ENCODE assay signal across 8 cellular contexts in genomic region chr14:70907996-70908917, GRCh38. TPM values are rescaled to one million over a fixed set of nuclear protein-coding genes. Genes with fewer than 3 reads are reported as not detected.
A peak's percentile ranks its signal among the peaks of the same experiment; 100 is the strongest.
DNase-seq lines count a peak whose midpoint lies in the region; ATAC-seq and TF ChIP-seq lines count a peak whose summit lies in the region.

No MANE protein-coding gene starts in this region.

- H3K4me3 ChIP-seq in A673 (ENCODE audit: low read depth, low read length, poor library complexity, severe bottlenecking) (peak overlapping the region; percentile 93), PC-3 (ENCODE audit: low read length) (peak overlapping the region; percentile 76)

- H3K9me2 ChIP-seq in PC-3 (replicated peaks; ENCODE audit: low read length), result no peaks in the 10 kb centered on the region

- H3K4me3 Mint-ChIP-seq in naive thymus-derived CD8-positive, alpha-beta T cell, result peak overlapping the region; percentile 90 to 99 (median 94)

- no peaks in the 10 kb centered on the region for H3F3A ChIP-seq in PC-3 (ENCODE audit: low read length, unreplicated experiment)

- peaks cover 40% of the 10 kb centered on the region for H4K20me1 ChIP-seq in PC-3 (ENCODE audit: low read length)

- peak; percentile 51 for DNase-seq in A673 (ENCODE audit: low spot score)
- DNase-seq in PC-3, result peak; percentile 59
- DNase-seq in activated gamma-delta T cell (lab: John Stamatoyannopoulos, UW), result peak; percentile 47
- peak; percentile 54 for DNase-seq in fibroblast of the conjunctiva (ENCODE audit: low read depth)
- DNase-seq in naive thymus-derived CD8-positive, alpha-beta T cell, result peak; percentile 16 to 67 (median 58)

- H3K36me3 ChIP-seq in A673 (ENCODE audit: insufficient read depth, low read length, poor library complexity, severe bottlenecking) (no peaks in the 10 kb centered on the region), PC-3 (ENCODE audit: low read depth, low read length) (no peaks in the 10 kb centered on the region)

- H3K27me3 Mint-ChIP-seq in naive thymus-derived CD8-positive, alpha-beta T cell, result no peaks in the 10 kb centered on the region

- peak overlapping the region; percentile 48 for H2AFZ ChIP-seq in PC-3 (ENCODE audit: low read length)

- peaks cover 51% of the 10 kb centered on the region for H3K79me2 ChIP-seq in PC-3 (ENCODE audit: low read length)

- no peaks in the 10 kb centered on the region for H3K36me3 Mint-ChIP-seq in naive thymus-derived CD8-positive, alpha-beta T cell

- BruUV-seq in A673 (replicated peaks; lab: Mats Ljungman, UMichigan) (no TSS peak), PC-3 (replicated peaks; lab: Mats Ljungman, UMichigan) (no TSS peak)

- H3K9me3 ChIP-seq in A673 (ENCODE audit: low read depth, low read length, poor library complexity, severe bottlenecking) (no peaks in the 10 kb centered on the region), PC-3 (ENCODE audit: low read length) (no peaks in the 10 kb centered on the region)

- no peaks in the 10 kb centered on the region for H3K9me3 Mint-ChIP-seq in naive thymus-derived CD8-positive, alpha-beta T cell

- H3K4me2 ChIP-seq in PC-3 (ENCODE audit: low read length), result peak overlapping the region; percentile 82

- intact Hi-C loops in A673 (cut with micrococcal nuclease; ENCODE audit: unreplicated experiment), result loop anchor here (2.0 to 5.0 kb wide), 4 partner anchors 47 to 91 kb away; no protein-coding TSS in a partner anchor
- intact Hi-C loops in PC-3 (cut with micrococcal nuclease), result loop anchor here (1.0 to 5.0 kb wide), 6 partner anchors 8 to 549 kb away; partner anchors contain the start of gene COX16

- H3K27me3 ChIP-seq in A673 (replicated peaks; ENCODE audit: insufficient read depth, low read depth, low read length, poor library complexity), result no peaks in the 10 kb centered on the region
- no peaks in the 10 kb centered on the region for H3K27me3 ChIP-seq in PC-3 (ENCODE audit: low read length)

- POLR2A ChIA-PET in A673 (lab: Charles Lee; ENCODE audit: low non-redundant PET), result no interaction called here
- POLR2A ChIA-PET in PC-3 (lab: Charles Lee; ENCODE audit: unreplicated experiment), result interaction anchor here (0.6 to 0.9 kb wide), 3 partner anchors 47 to 211 kb away, joined by 3 to 8 read pairs (median 4); no protein-coding TSS in a partner anchor
- POLR2A ChIA-PET in naive thymus-derived CD8-positive, alpha-beta T cell (lab: Charles Lee), result interaction anchor here (0.8 to 4.1 kb wide), 24 partner anchors 10 to 267 kb away, joined by 3 to 71 read pairs (median 8); partner anchors contain the start of genes MAP3K9 and TTC9

- H3K4me1 ChIP-seq in A673 (ENCODE audit: insufficient read depth, low read length, poor library complexity, severe bottlenecking), result peaks cover 60% of the 10 kb centered on the region
- H3K4me1 ChIP-seq in PC-3 (ENCODE audit: insufficient read depth, low read length), result peaks cover 19% of the 10 kb centered on the region

- H3K27ac Mint-ChIP-seq in naive thymus-derived CD8-positive, alpha-beta T cell, result peak overlapping the region; percentile 92 to 99 (median 97)

- ATAC-seq in GM18868 (IDR thresholded peaks at IDR 0.05; ENCODE audit: unreplicated experiment), result peak; percentile 24
- ATAC-seq in HG03097 (IDR thresholded peaks at IDR 0.05; ENCODE audit: low FRiP score, unreplicated experiment), result peak; percentile 36
- ATAC-seq in PC-3, result peak; percentile 25
- peak; percentile 26 to 31 for ATAC-seq in naive thymus-derived CD8-positive, alpha-beta T cell

- TF ChIP-seq CTCF in A673 (conservative IDR thresholded peaks at IDR 0.05; ENCODE audit: low read depth, low read length) (no peak), PC-3 (conservative IDR thresholded peaks at IDR 0.05; ENCODE audit: low read depth, low read length) (no peak)

- CTCF ChIA-PET in A673 (lab: Charles Lee) (interaction anchor here (0.9 to 1.3 kb wide), 4 partner anchors 20 to 81 kb away, joined by 3 to 14 read pairs (median 6); no protein-coding TSS in a partner anchor), PC-3 (lab: Charles Lee) (interaction anchor here (0.9 to 2.0 kb wide), 5 partner anchors 11 to 845 kb away, joined by 4 to 41 read pairs (median 7); no protein-coding TSS in a partner anchor)

- peaks cover 25 to 71% (median 63%) of the 10 kb centered on the region in 4 donors for H3K4me1 Mint-ChIP-seq in naive thymus-derived CD8-positive, alpha-beta T cell

- H3K27ac ChIP-seq in A673 (ENCODE audit: low read depth, low read length, poor library complexity, severe bottlenecking) (peak overlapping the region; percentile 87), PC-3 (ENCODE audit: low read length) (0 out of 2 replicates have a peak overlapping the region, but pooled peaks have one; percentile 21), temporal lobe (ENCODE audit: low read depth, low read length) (peak overlapping the region; percentile 65)

- H3K9ac ChIP-seq in PC-3 (ENCODE audit: low read length), result peak overlapping the region; percentile 73

RNA-seq across cellular contexts. Expression of gene PCNX1, which starts 1.0 kb away (rescaled TPM):
- 46.8 and 60.7 TPM in 2 replicates for total RNA-seq in A673 (2021)
- 21.5 and 23.3 TPM in 2 replicates for total RNA-seq in PC-3 (2014; rRNA removed)
- total RNA-seq in naive thymus-derived CD8-positive, alpha-beta T cell, result 10 to 100 TPM; 73.7 to 78.6 TPM
- 1 to 10 TPM; 5.5 to 8.3 (median 7.9) TPM for polyA plus RNA-seq in naive thymus-derived CD8-positive, alpha-beta T cell
- total RNA-seq in temporal lobe, result 125 TPM

Comparison
In these comparisons a context has a peak if more than half of its experiments do, and no peak if none do; other contexts are left out.
1. Peak in every context shown above with its lines: DNase-seq, ATAC-seq, H3K4me3 ChIP-seq and H3K27ac ChIP-seq.
2. H3K27ac ChIP-seq: peak in every context shown above with its lines; median percentile 87 in A673; 65 in temporal lobe; 21 in PC-3.